ENCODE assay signal across 1 cellular context in genomic region chr4:105207386-105207785, GRCh38.
TF ChIP-seq lines count a peak whose summit lies in the region.

No MANE protein-coding gene starts in this region.

TF ChIP-seq in K562, 482 proteins besides CTCF, POLR2A, EP300 and RAD21 (continued from another document):
- TF ChIP-seq E2F8 (IDR thresholded peaks at IDR 0.05; ENCODE audit: low read depth, partially characterized antibody), result no peak
- TF ChIP-seq NR2C1 (IDR thresholded peaks at IDR 0.05), result no peak
- TF ChIP-seq NR2C1 (tag; IDR thresholded peaks at IDR 0.05), result no peak
